In genomic region chr12:91662021-91662420, GRCh38 we compare ENCODE assay signal across 16 cellular contexts.
"Had no signal": no experiment of that assay in that cellular context is flagged by ENCODE, and none has a peak within 500 bp of the region (broad histone marks: within the 10 kb centered on the region; RNA-seq: fewer than 3 reads in every experiment).

No MANE protein-coding gene starts in this region.

- DNase-seq: activated CD4-positive, alpha-beta T cell treated with anti-CD3 and anti-CD28 coated beads for 36 hours; activated CD8-positive, alpha-beta memory T cell treated with anti-CD3 and anti-CD28 coated beads, Interleukin-2, amount 50 U/mL, for 4 hours; activated CD8-positive, alpha-beta T cell treated with anti-CD3 and anti-CD28 coated beads for 36 hours; activated gamma-delta T cell treated with Interleukin-2 at 50 U/mL for 16 hours; activated naive CD8-positive, alpha-beta T cell treated with anti-CD3 and anti-CD28 coated beads for 36 hours; activated T-cell treated with anti-CD3 and anti-CD28 coated beads, Interleukin-2, amount 50 U/mL, for 72 hours; aorta; kidney; retina; stomach; tibial artery had no signal

- H3K4me3 ChIP-seq: neural progenitor cell, pancreas, SJSA1, skin epidermis, stomach, tibial artery had no signal

- ATAC-seq: activated CD4-positive, alpha-beta T cell treated with anti-CD3 and anti-CD28 coated beads for 36 hours; activated CD8-positive, alpha-beta T cell treated with anti-CD3 and anti-CD28 coated beads for 36 hours; activated T-cell treated with anti-CD3 and anti-CD28 coated beads, Interleukin-2, amount 50 U/mL, for 72 hours had no signal

- H3K27me3 ChIP-seq: neural progenitor cell, pancreas, SJSA1, stomach, tibial artery had no signal

- H3K27ac ChIP-seq: neural progenitor cell, pancreas, SJSA1, stomach, tibial artery, VCaP had no signal

- H3K4me1 ChIP-seq: pancreas, SJSA1 had no signal
